ENCODE assay signal across 23 cellular contexts in the genomic region with DNA sequence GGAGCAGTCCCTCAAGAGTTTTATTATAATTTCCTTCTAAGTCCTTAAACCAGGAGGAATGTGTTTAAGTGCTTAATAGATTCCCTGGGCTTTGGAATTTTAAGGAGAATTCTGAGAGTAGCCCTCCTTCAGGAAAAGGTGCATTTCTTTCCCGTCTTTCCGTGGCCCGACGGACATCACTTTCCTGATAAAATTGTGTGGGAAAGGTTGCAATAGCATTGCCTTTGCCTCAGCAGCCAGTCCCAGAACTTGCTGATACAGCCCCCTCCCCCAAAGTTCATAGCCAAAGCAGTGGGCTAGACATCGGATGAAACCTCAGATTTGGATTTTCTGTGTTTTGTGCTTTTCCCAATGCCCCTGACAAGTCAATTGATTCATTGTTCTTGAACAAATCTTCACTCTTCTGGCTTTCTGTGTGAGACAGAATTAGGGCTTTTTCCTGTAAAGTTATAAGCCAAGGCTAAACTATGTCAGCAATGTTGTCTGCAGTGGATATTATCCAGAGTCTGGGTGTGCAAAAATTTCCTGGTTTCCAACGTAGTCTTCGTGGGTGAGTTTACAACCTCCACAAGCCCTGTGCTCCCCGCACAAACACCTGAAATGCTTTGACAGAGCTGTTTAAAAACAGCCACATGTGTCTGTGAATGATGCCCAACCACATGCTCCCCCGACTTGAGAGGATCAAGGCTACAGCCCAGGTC. TPM values are rescaled to one million over a fixed set of nuclear protein-coding genes. Genes with fewer than 3 reads are reported as not detected.
DNase-seq lines count a peak whose midpoint lies in the region; ATAC-seq and TF ChIP-seq lines count a peak whose summit lies in the region.
"Had no signal": no experiment of that assay in that cellular context is flagged by ENCODE, and none has a peak within 500 bp of the region (broad histone marks: within the 10 kb centered on the region; RNA-seq: fewer than 3 reads in every experiment).

No MANE protein-coding gene starts in this region.

- TF ChIP-seq CTCF in chondrocyte (IDR thresholded peaks at IDR 0.05) (no peak), smooth muscle cell (IDR thresholded peaks at IDR 0.05; ENCODE audit: borderline replicate concordance, insufficient read depth, poor library complexity, severe bottlenecking) (no peak), gastrocnemius medialis (IDR thresholded peaks at IDR 0.05 in 4 of 5, conservative IDR thresholded peaks at IDR 0.05 in 1 of 5) (no peak)

- H2AFZ ChIP-seq in smooth muscle cell (ENCODE audit: low read depth) = no peak overlapping the region

- H3K4me1 ChIP-seq in ES-I3 (ENCODE audit: insufficient read depth, low read length) (no peaks in the 10 kb centered on the region; the same call in 1 of the 2 replicates), iPS-18a (ENCODE audit: control insufficient read depth, low read depth, low read length) (peaks cover 38% of the 10 kb centered on the region), smooth muscle cell (ENCODE audit: low read depth) (peaks cover 8% of the 10 kb centered on the region), gastrocnemius medialis (no peaks in the 10 kb centered on the region)

- in situ Hi-C loops in gastrocnemius medialis (cut with MboI; ENCODE audit: low sequenced_read_pairs in 4 of 4) = no loop called here

- no peak overlapping the region for H3K27ac ChIP-seq in iPS-18a (ENCODE audit: low read length)
- H3K27ac ChIP-seq in smooth muscle cell (ENCODE audit: low read depth) = no peak overlapping the region
- H3K27ac ChIP-seq in gastrocnemius medialis = peak overlapping the region in 2 of 4 donors; percentile 13 to 20
- H3K27ac ChIP-seq: C4-2B, SK-N-MC had no signal

- no peaks in the 10 kb centered on the region for H4K20me1 ChIP-seq in smooth muscle cell (ENCODE audit: low read depth)

- H3K4me3 ChIP-seq in iPS-18a (ENCODE audit: low read length) (peak overlapping the region; percentile 66), smooth muscle cell (no peak overlapping the region), gastrocnemius medialis (no peak overlapping the region)
- H3K4me3 ChIP-seq: GM12878 had no signal

- no peak for TF ChIP-seq POLR2A in gastrocnemius medialis (IDR thresholded peaks at IDR 0.05)

- H3K27me3 ChIP-seq in iPS-18a (ENCODE audit: control insufficient read depth, insufficient read depth, low read length) (peaks cover 62% of the 10 kb centered on the region), smooth muscle cell (ENCODE audit: low read depth) (peaks cover 79% of the 10 kb centered on the region), gastrocnemius medialis (peaks cover 18 to 36% (median 20%) of the 10 kb centered on the region in 3 donors)

- H3K27me3 Mint-ChIP-seq in chondrocyte (ENCODE audit: low read depth) = peaks cover 13% of the 10 kb centered on the region

- 34% methylated on average over 9 of the region's 9 CpGs for WGBS in smooth muscle cell (ENCODE audit: low lambda C conversion rate)

- H3K9me3 Mint-ChIP-seq in chondrocyte (ENCODE audit: low read depth) = peaks cover 9% of the 10 kb centered on the region
- H3K9me3 Mint-ChIP-seq: activated T-cell treated with anti-CD3 and anti-CD28 coated beads, Interleukin-2, amount 50 U/mL, for 72 hours had no signal

- H3K9me3 ChIP-seq in ES-I3 (ENCODE audit: control insufficient read depth, insufficient read depth, low read length) = no peaks in the 10 kb centered on the region; the same call in 1 of the 2 replicates
- H3K9me3 ChIP-seq in iPS-18a (ENCODE audit: control insufficient read depth, low read depth, low read length) = no peaks in the 10 kb centered on the region
- no peaks in the 10 kb centered on the region for H3K9me3 ChIP-seq in smooth muscle cell (replicated peaks; ENCODE audit: low read depth)
- no peaks in the 10 kb centered on the region for H3K9me3 ChIP-seq in gastrocnemius medialis

- peak overlapping the region; percentile 87 for H3K4me2 ChIP-seq in smooth muscle cell

- no peak for ATAC-seq in GM19463 (IDR thresholded peaks at IDR 0.05; ENCODE audit: unreplicated experiment)
- no peak for ATAC-seq in gastrocnemius medialis
- ATAC-seq: activated T-cell treated with anti-CD3 and anti-CD28 coated beads, Interleukin-2, amount 50 U/mL, for 72 hours; GM12878 had no signal

- H3K4me3 Mint-ChIP-seq in chondrocyte (ENCODE audit: unreplicated experiment) = peak overlapping the region; percentile 69
- H3K4me3 Mint-ChIP-seq: activated T-cell treated with anti-CD3 and anti-CD28 coated beads, Interleukin-2, amount 50 U/mL, for 72 hours; HFFc6 had no signal

- no peaks in the 10 kb centered on the region for H3K36me3 Mint-ChIP-seq in chondrocyte (ENCODE audit: low read depth)

- peaks cover 72% of the 10 kb centered on the region for H3K4me1 Mint-ChIP-seq in chondrocyte (ENCODE audit: low read depth)

- H3K36me3 ChIP-seq in ES-I3 (ENCODE audit: insufficient read depth, low read length) (no peaks in the 10 kb centered on the region), iPS-18a (ENCODE audit: control insufficient read depth, low read depth, low read length) (no peaks in the 10 kb centered on the region), smooth muscle cell (ENCODE audit: low read depth) (no peaks in the 10 kb centered on the region), gastrocnemius medialis (no peaks in the 10 kb centered on the region)

- H3K9ac ChIP-seq in ES-I3 (ENCODE audit: low read depth, low read length) (peak overlapping the region; percentile 52; the same call in 1 of the 2 replicates), iPS-18a (ENCODE audit: low read length) (no peak overlapping the region), smooth muscle cell (ENCODE audit: low read depth) (no peak overlapping the region)

- DNase-seq in chondrocyte (ENCODE audit: low spot score) (no peak), smooth muscle cell (lab: John Stamatoyannopoulos, UW; ENCODE audit: unreplicated experiment) (no peak), COLO829 (ENCODE audit: low spot score) (no peak), gastrocnemius medialis (no peak), HuH-7 (ENCODE audit: low spot score) (no peak)
- DNase-seq: ACHN; activated naive CD4-positive, alpha-beta T cell treated with anti-CD3 and anti-CD28 coated beads, Interleukin-2, amount 50 U/mL, for 16 hours; activated T-cell treated with anti-CD3 and anti-CD28 coated beads, Interleukin-2, amount 50 U/mL, for 72 hours; foreskin fibroblast; GF-D8; HFFc6; KG1; NCI-H1930; NCI-H446; NK-92 treated with Interleukin-12 subunit alpha and Interleukin-12 subunit beta, amount 100 ng/mL, for 24 hours; stimulated activated naive CD4-positive, alpha-beta T cell had no signal

- H3K27ac Mint-ChIP-seq in chondrocyte (ENCODE audit: unreplicated experiment) = peak overlapping the region; percentile 85
- H3K27ac Mint-ChIP-seq: activated T-cell treated with anti-CD3 and anti-CD28 coated beads, Interleukin-2, amount 50 U/mL, for 72 hours; HFFc6 had no signal

- H3K79me2 ChIP-seq in smooth muscle cell (ENCODE audit: low read depth) = no peaks in the 10 kb centered on the region

- peaks cover 12% of the 10 kb centered on the region for H3F3A ChIP-seq in smooth muscle cell (ENCODE audit: low read depth)

- intact Hi-C loops in gastrocnemius medialis (cut with DNase I; ENCODE audit: low total_unique reads) = no loop called here

RNA-seq across cellular contexts. Expression of gene SMOC2, which starts 1.0 kb away (rescaled TPM):
- total RNA-seq in chondrocyte (56.3 to 148 TPM (median 145 TPM) in 3 replicates), smooth muscle cell (0.54 and 0.63 TPM in 2 replicates), gastrocnemius medialis (10 to 100 TPM in 3 of 4 donors, 1 to 10 TPM in 1; 7.2 to 34.4 (median 16.5) TPM)
- polyA plus RNA-seq in smooth muscle cell = 1.1 and 1.2 TPM in 2 replicates
- total RNA-seq: activated T-cell treated with anti-CD3 and anti-CD28 coated beads, Interleukin-2, amount 50 U/mL, for 72 hours; endothelial cell of umbilical vein; HFFc6 had no signal
- polyA plus RNA-seq: endothelial cell of umbilical vein had no signal
